Comparison of ENCODE assay signal across 11 cellular contexts in genomic region chr16:66587881-66588600, GRCh38. TPM values are rescaled to one million over a fixed set of nuclear protein-coding genes. Genes with fewer than 3 reads are reported as not detected.
DNase-seq lines count a peak whose midpoint lies in the region; ATAC-seq and TF ChIP-seq lines count a peak whose summit lies in the region.
"Had no signal": no experiment of that assay in that cellular context is flagged by ENCODE, and none has a peak within 500 bp of the region (broad histone marks: within the 10 kb centered on the region; RNA-seq: fewer than 3 reads in every experiment).

No MANE protein-coding gene starts in this region.

- no peak overlapping the region for H3K27ac Mint-ChIP-seq in endodermal cell
- no peak overlapping the region for H3K27ac Mint-ChIP-seq in stimulated activated naive B cell treated with anti-CD40 and anti-IgM and Interleukin-4, amounts not matched to agents 10 μg/mL and 1 μg/mL and 100 μg/mL, for 72 hours
- H3K27ac Mint-ChIP-seq: GM23338 had no signal

- H3K4me3 Mint-ChIP-seq in endodermal cell, result no peak overlapping the region
- peak overlapping the region in 1 of 2 donors; percentile 76 for H3K4me3 Mint-ChIP-seq in stimulated activated naive B cell treated with anti-CD40 and anti-IgM and Interleukin-4, amounts not matched to agents 10 μg/mL and 1 μg/mL and 100 μg/mL, for 72 hours
- H3K4me3 Mint-ChIP-seq: GM23338 had no signal

- intact Hi-C loops in left ventricle myocardium inferior (cut with micrococcal nuclease) (no loop called here), Right ventricle myocardium inferior (cut with DNase I) (loop anchor here (5.0 kb wide), 1 partner anchor 111 kb away; no protein-coding TSS in a partner anchor), sciatic nerve (cut with DNase I) (no loop called here)

- H3K9me3 Mint-ChIP-seq in endodermal cell, result no peaks in the 10 kb centered on the region
- H3K9me3 Mint-ChIP-seq in stimulated activated naive B cell treated with anti-CD40 and anti-IgM and Interleukin-4, amounts not matched to agents 10 μg/mL and 1 μg/mL and 100 μg/mL, for 72 hours, result no peaks in the 10 kb centered on the region
- H3K9me3 Mint-ChIP-seq: GM23338 had no signal

- no peak overlapping the region for H3K27ac ChIP-seq in left ventricle myocardium inferior (replicated peaks)
- no peak overlapping the region for H3K27ac ChIP-seq in endodermal cell (ENCODE audit: low read depth, low read length)
- H3K27ac ChIP-seq in subcutaneous abdominal adipose tissue (ENCODE audit: low read depth, low read length), result no peak overlapping the region

- H3K36me3 Mint-ChIP-seq in endodermal cell (ENCODE audit: low read depth), result no peaks in the 10 kb centered on the region
- no peaks in the 10 kb centered on the region for H3K36me3 Mint-ChIP-seq in stimulated activated naive B cell treated with anti-CD40 and anti-IgM and Interleukin-4, amounts not matched to agents 10 μg/mL and 1 μg/mL and 100 μg/mL, for 72 hours

- H3K4me1 ChIP-seq in left ventricle myocardium inferior (peaks cover 10% of the 10 kb centered on the region), endodermal cell (ENCODE audit: control insufficient read depth, insufficient read depth, low read length) (no peaks in the 10 kb centered on the region), subcutaneous abdominal adipose tissue (ENCODE audit: control insufficient read depth in 5 of 5, insufficient read depth in 5 of 5, low read length in 5 of 5) (peaks cover 0 to 31% (median 21%) of the 10 kb centered on the region in 5 donors)

- no peak for TF ChIP-seq CTCF in left ventricle myocardium inferior (IDR thresholded peaks at IDR 0.05; ENCODE audit: borderline replicate concordance)
- no peak for TF ChIP-seq CTCF in endodermal cell (conservative IDR thresholded peaks at IDR 0.05)

- H3K9me3 ChIP-seq in left ventricle myocardium inferior (replicated peaks) (no peaks in the 10 kb centered on the region), endodermal cell (ENCODE audit: control insufficient read depth, low read length) (no peaks in the 10 kb centered on the region), subcutaneous abdominal adipose tissue (ENCODE audit: control insufficient read depth in 5 of 5, low read length in 5 of 5) (no peaks in the 10 kb centered on the region)

- no peaks in the 10 kb centered on the region for H3K4me1 Mint-ChIP-seq in endodermal cell
- peaks cover 26 to 52% of the 10 kb centered on the region in 2 donors for H3K4me1 Mint-ChIP-seq in stimulated activated naive B cell treated with anti-CD40 and anti-IgM and Interleukin-4, amounts not matched to agents 10 μg/mL and 1 μg/mL and 100 μg/mL, for 72 hours

- peak overlapping the region; percentile 38 for H3K4me3 ChIP-seq in left ventricle myocardium inferior
- H3K4me3 ChIP-seq in endodermal cell (ENCODE audit: low read length), result no peak overlapping the region
- H3K4me3 ChIP-seq in subcutaneous abdominal adipose tissue (ENCODE audit: low read depth in 1 of 5, low read length in 5 of 5), result peak overlapping the region in 4 of 5 donors; percentile 12 to 59 (median 38)
- H3K4me3 ChIP-seq: GM23338 had no signal

- DNase-seq in left ventricle myocardium inferior, result no peak
- no peak for DNase-seq in Right ventricle myocardium inferior (ENCODE audit: missing footprints)
- DNase-seq in endodermal cell, result peak; percentile 32
- DNase-seq in stimulated activated naive B cell treated with anti-CD40 and anti-IgM and Interleukin-4, amounts not matched to agents 10 μg/mL and 1 μg/mL and 100 μg/mL, for 72 hours, result no peak
- no peak for DNase-seq in sciatic nerve (ENCODE audit: low spot score)
- DNase-seq: central memory CD4-positive, alpha-beta T cell; DMS53; trophoblast cell had no signal

- no peaks in the 10 kb centered on the region for H3K27me3 Mint-ChIP-seq in endodermal cell (ENCODE audit: insufficient read depth)
- H3K27me3 Mint-ChIP-seq in stimulated activated naive B cell treated with anti-CD40 and anti-IgM and Interleukin-4, amounts not matched to agents 10 μg/mL and 1 μg/mL and 100 μg/mL, for 72 hours, result peaks cover 17 to 38% of the 10 kb centered on the region in 2 donors

- ATAC-seq in Right ventricle myocardium inferior, result no peak
- no peak for ATAC-seq in stimulated activated naive B cell treated with anti-CD40 and anti-IgM and Interleukin-4, amounts not matched to agents 10 μg/mL and 1 μg/mL and 100 μg/mL, for 72 hours (replicated peaks)
- ATAC-seq in sciatic nerve, result no peak

- 86 to 88% methylated on average over 5 to 7 of the region's 7 CpGs for WGBS in endodermal cell (ENCODE audit: insufficient coverage in 1 of 2, insufficient read length in 1 of 2), 2 experiments

- H3K9ac ChIP-seq in endodermal cell (ENCODE audit: extremely low read depth, low read length, poor library complexity, severe bottlenecking), result no peak overlapping the region
- H3K9ac ChIP-seq in subcutaneous abdominal adipose tissue (ENCODE audit: low read length in 5 of 5), result peak overlapping the region in 2 of 5 donors; percentile 24 to 53

- no peaks in the 10 kb centered on the region for H3K36me3 ChIP-seq in left ventricle myocardium inferior
- no peaks in the 10 kb centered on the region for H3K36me3 ChIP-seq in endodermal cell (ENCODE audit: control insufficient read depth, insufficient read depth, low read length)
- no peaks in the 10 kb centered on the region for H3K36me3 ChIP-seq in subcutaneous abdominal adipose tissue (ENCODE audit: control insufficient read depth in 5 of 5, insufficient read depth in 5 of 5, low read length in 5 of 5)

- H3K27me3 ChIP-seq in left ventricle myocardium inferior (ENCODE audit: low read depth), result no peaks in the 10 kb centered on the region
- H3K27me3 ChIP-seq in endodermal cell (ENCODE audit: control insufficient read depth, insufficient read depth, low read length, poor library complexity, severe bottlenecking), result no peaks in the 10 kb centered on the region
- H3K27me3 ChIP-seq in subcutaneous abdominal adipose tissue (ENCODE audit: control insufficient read depth in 5 of 5, insufficient read depth in 4 of 5, low read length in 5 of 5), result no peaks in the 10 kb centered on the region

RNA-seq across cellular contexts. Expression of gene CMTM2, which starts 8.8 kb away (rescaled TPM):
- not detected for total RNA-seq in left ventricle myocardium inferior
- total RNA-seq in Right ventricle myocardium inferior, result 0.35 TPM
- total RNA-seq in endodermal cell, result not detected
- polyA plus RNA-seq in endodermal cell (2013, experiment 1 of 2), result not detected
- not detected for polyA plus RNA-seq in endodermal cell (2013, experiment 2 of 2)
- total RNA-seq in sciatic nerve, result 1.5 TPM
- total RNA-seq: endothelial cell of umbilical vein, GM23338 had no signal
- polyA plus RNA-seq: endothelial cell of umbilical vein, GM23338 had no signal

RNA-seq across cellular contexts. Expression of gene CMTM3, which starts 16.5 kb away (rescaled TPM):
- total RNA-seq in left ventricle myocardium inferior (8.3 TPM), Right ventricle myocardium inferior (11.8 TPM), endodermal cell (10 to 100 TPM; 44.2 to 48.5 TPM), sciatic nerve (44.5 TPM)
- polyA plus RNA-seq in endodermal cell (2013, experiment 1 of 2), result 66.9 TPM
- 60.5 TPM for polyA plus RNA-seq in endodermal cell (2013, experiment 2 of 2)

RNA-seq across cellular contexts. Expression of gene CMTM1, which starts 21.8 kb away (rescaled TPM):
- total RNA-seq in left ventricle myocardium inferior (1.0 TPM), Right ventricle myocardium inferior (0.92 TPM), endodermal cell (1 to 10 TPM; 3.8 to 5.3 TPM), sciatic nerve (6.2 TPM)
- 4.9 TPM for polyA plus RNA-seq in endodermal cell (2013, experiment 1 of 2)
- polyA plus RNA-seq in endodermal cell (2013, experiment 2 of 2), result 3.4 TPM

RNA-seq across cellular contexts. Expression of gene CKLF, which starts 35.7 kb away (rescaled TPM):
- total RNA-seq in left ventricle myocardium inferior (7.8 TPM), Right ventricle myocardium inferior (14.7 TPM), endodermal cell (10 to 100 TPM; 22.5 to 40.7 TPM), sciatic nerve (36.9 TPM)
- 38.0 TPM for polyA plus RNA-seq in endodermal cell (2013, experiment 1 of 2)
- polyA plus RNA-seq in endodermal cell (2013, experiment 2 of 2), result 36.9 TPM

RNA-seq across cellular contexts. Expression of gene TK2, which starts 38.1 kb away (rescaled TPM):
- 18.6 TPM for total RNA-seq in left ventricle myocardium inferior
- 18.6 TPM for total RNA-seq in Right ventricle myocardium inferior
- total RNA-seq in endodermal cell, result 10 to 100 TPM in 1 of 2 donors, 1 to 10 TPM in 1; 7.9 to 11.5 TPM
- polyA plus RNA-seq in endodermal cell (2013, experiment 1 of 2), result 11.3 TPM
- 10.2 TPM for polyA plus RNA-seq in endodermal cell (2013, experiment 2 of 2)
- 44.2 TPM for total RNA-seq in sciatic nerve
